In the genomic region with DNA sequence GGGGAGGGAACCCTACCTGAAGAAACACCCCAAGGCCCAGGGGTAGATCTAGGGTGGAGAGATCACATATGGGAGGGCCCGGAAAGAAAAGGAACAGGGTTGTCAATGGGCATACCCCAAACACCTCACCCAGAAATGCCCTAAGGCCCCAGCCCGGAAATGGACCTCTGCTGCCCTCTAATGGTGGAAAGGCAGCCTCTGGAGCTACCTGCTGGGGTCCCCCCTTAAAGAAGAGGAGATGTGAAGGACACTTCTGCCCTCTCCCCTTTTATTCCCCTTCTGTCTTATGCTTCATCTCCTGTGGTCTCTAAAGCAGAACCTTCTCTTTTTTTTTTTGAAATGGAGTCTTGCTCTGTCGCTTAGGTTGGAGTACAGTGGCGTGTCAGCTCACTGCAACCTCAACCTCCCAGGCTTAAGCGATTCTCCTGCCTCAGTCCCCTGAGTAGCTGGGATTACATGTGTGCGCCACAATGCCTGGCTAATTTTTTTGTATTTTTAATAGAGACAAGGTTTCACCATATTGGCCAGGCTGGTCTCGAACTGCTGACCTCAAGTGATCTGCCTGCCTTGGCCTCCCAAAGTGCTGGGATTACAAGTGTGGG, we compare ENCODE assay signal across 9 cellular contexts. TPM values are rescaled to one million over a fixed set of nuclear protein-coding genes. Genes with fewer than 3 reads are reported as not detected.
A peak's percentile ranks its signal among the peaks of the same experiment; 100 is the strongest.
DNase-seq lines count a peak whose midpoint lies in the region; ATAC-seq, FAIRE-seq and TF ChIP-seq lines count a peak whose summit lies in the region.
"Had no signal": no experiment of that assay in that cellular context is flagged by ENCODE, and none has a peak within 500 bp of the region (broad histone marks: within the 10 kb centered on the region; RNA-seq: fewer than 3 reads in every experiment).

No MANE protein-coding gene starts in this region.

- no peak overlapping the region for H3K4me2 ChIP-seq in H1 (ENCODE audit: insufficient read depth in 1 of 2, low read depth in 2 of 2, low read length in 2 of 2)

- in situ Hi-C loops in GM13977 (cut with MboI; ENCODE audit: low pct_unique_long_range_greater_than_20kb, low sequenced_read_pairs, unreplicated experiment), result loop anchor here (5.0 kb wide), 1 partner anchor 154 kb away; no protein-coding TSS in a partner anchor

- H3K23me2 ChIP-seq in H1 (ENCODE audit: low read depth, low read length), result peaks cover 6% of the 10 kb centered on the region

- H3K4me3 ChIP-seq in H1 (ENCODE audit: extremely low read depth in 1 of 4, insufficient read depth in 2 of 4, low read depth in 3 of 4, low read length in 4 of 4), result no peak overlapping the region

- no peak overlapping the region for H3K23ac ChIP-seq in H1 (ENCODE audit: insufficient read length)

- H3K9me3 ChIP-seq in H1 (ENCODE audit: insufficient read depth in 2 of 2, low read depth in 1 of 2, low read length in 1 of 2), result no peaks in the 10 kb centered on the region

- TF ChIP-seq RAD21 in H1 (IDR thresholded peaks at IDR 0.05 in 1 of 2, conservative IDR thresholded peaks at IDR 0.05 in 1 of 2; ENCODE audit: low read depth in 2 of 2, low read length in 2 of 2), result peak; percentile 94 to 97

- no peaks in the 10 kb centered on the region for H4K20me1 ChIP-seq in H1 (replicated peaks in 1 of 2; ENCODE audit: control insufficient read depth in 1 of 2, insufficient read depth in 2 of 2, low read length in 2 of 2)

- TF ChIP-seq EP300 in H1 (IDR thresholded peaks at IDR 0.05; ENCODE audit: borderline replicate concordance in 1 of 2, low read depth in 2 of 2, low read length in 2 of 2), result no peak

- no peak for ATAC-seq in HG03432 (IDR thresholded peaks at IDR 0.05; ENCODE audit: unreplicated experiment)

- no peaks in the 10 kb centered on the region for H3K79me2 ChIP-seq in H1 (ENCODE audit: control insufficient read depth in 1 of 2, insufficient read depth in 2 of 2, low read length in 2 of 2)

- no peak overlapping the region for H4K8ac ChIP-seq in H1 (ENCODE audit: extremely low read depth, insufficient read depth, low read length)

- no peaks in the 10 kb centered on the region for H3K36me3 ChIP-seq in H1 (ENCODE audit: control insufficient read depth in 2 of 4, insufficient read depth in 4 of 4, low read length in 3 of 4)

- peak; percentile 92 for TF ChIP-seq CTCF in GM13977 (IDR thresholded peaks at IDR 0.05; ENCODE audit: extremely low read depth, insufficient read depth, missing control alignments)
- TF ChIP-seq CTCF in H1 (IDR thresholded peaks at IDR 0.05; ENCODE audit: control extremely low read depth in 1 of 3, insufficient read depth in 1 of 3, low read depth in 1 of 3, low read length in 3 of 3), result peak in 2 of 3 experiments; percentile 88 to 92; a peak in 3 of 4 replicates

- H4K5ac ChIP-seq in H1 (ENCODE audit: insufficient read length, low read depth, low read length), result no peak overlapping the region

- no peak for FAIRE-seq in H1 (lab: Jason Lieb, UNC)

- no peak overlapping the region for H4K91ac ChIP-seq in H1 (replicated peaks; ENCODE audit: insufficient read length, low read length)

- no peak overlapping the region for H3K56ac ChIP-seq in H1 (replicated peaks; ENCODE audit: insufficient read length, low read depth, low read length)

- TF ChIP-seq POLR2A in H1 (IDR thresholded peaks at IDR 0.05; ENCODE audit: control extremely low read depth in 1 of 2, low read depth in 2 of 2, low read length in 2 of 2), result no peak

- H3K4me1 ChIP-seq in H1 (replicated peaks in 1 of 4; ENCODE audit: control insufficient read depth in 3 of 4, insufficient read depth in 4 of 4, low read length in 3 of 4), result peaks cover 9 to 42% (median 28%) of the 10 kb centered on the region in 4 experiments

- no peaks in the 10 kb centered on the region for H3K27me3 ChIP-seq in H1 (replicated peaks in 1 of 4; ENCODE audit: control insufficient read depth in 3 of 4, extremely low read depth in 1 of 4, insufficient read depth in 3 of 4, low read length in 3 of 4)

- H2AFZ ChIP-seq in H1 (ENCODE audit: low read length), result no peak overlapping the region

- no peak overlapping the region for H3K9ac ChIP-seq in H1 (replicated peaks in 1 of 4; ENCODE audit: extremely low read depth in 1 of 4, low read depth in 3 of 4, low read length in 3 of 4)

- no peak overlapping the region for H3K4ac ChIP-seq in H1 (replicated peaks; ENCODE audit: insufficient read length, low read depth, low read length)

- no peak overlapping the region for H3K14ac ChIP-seq in H1 (ENCODE audit: insufficient read length)

- POLR2A ChIA-PET in H1 (lab: Charles Lee; ENCODE audit: partially characterized antibody), result interaction anchor here (0.6 to 8.7 kb wide), 8 partner anchors 9 to 239 kb away, joined by 3 to 84 read pairs (median 4); partner anchors contain the start of gene FKBP5

- H2BK20ac ChIP-seq in H1 (ENCODE audit: low read length), result peak overlapping the region; percentile 89; the same call in 1 of the 2 replicates

- H3K79me1 ChIP-seq in H1 (ENCODE audit: low read depth, low read length), result no peaks in the 10 kb centered on the region

- peak; percentile 67 for DNase-seq in AG08395 (ENCODE audit: low spot score)
- peak; percentile 81 for DNase-seq in GM13977 (ENCODE audit: low spot score)
- peak; percentile 68 for DNase-seq in NCI-H748 (lab: John Stamatoyannopoulos, UW; ENCODE audit: unreplicated experiment)
- peak; percentile 94 for DNase-seq in activated CD8-positive, alpha-beta memory T cell treated with anti-CD3 and anti-CD28 coated beads for 24 hours
- peak in 1 of 2 experiments; percentile 95 for DNase-seq in H1 (ENCODE audit: low read depth in 1 of 2, low spot score in 2 of 2)
- peak; percentile 77 for DNase-seq in mucosa of gallbladder (ENCODE audit: low spot score)
- DNase-seq in stimulated activated CD8-positive, alpha-beta memory T cell treated with anti-CD3 and anti-CD28 coated beads, Interleukin-7, amount 100 ng/mL, for 1 hour (ENCODE audit: low read depth in 2 of 2), result peak; percentile 68 to 84

- no peak overlapping the region for H2BK120ac ChIP-seq in H1 (replicated peaks; ENCODE audit: low read depth, low read length)

- H2AK5ac ChIP-seq in H1 (ENCODE audit: low read depth, low read length), result no peak overlapping the region

- peak overlapping the region; percentile 7; the same call in 1 of the 2 replicates for H2BK5ac ChIP-seq in H1 (ENCODE audit: low read depth, low read length)

- CTCF ChIA-PET in H1 (lab: Charles Lee; ENCODE audit: partially characterized antibody), result interaction anchor here (0.6 to 9.4 kb wide), 58 partner anchors 10 to 426 kb away, joined by 3 to 137 read pairs (median 5); partner anchors contain the start of gene CLPS

- no peak overlapping the region for H3K27ac ChIP-seq in H1 (ENCODE audit: low read depth, low read length)

- WGBS in H1 (ENCODE audit: extremely low coverage in 1 of 2, insufficient coverage in 1 of 2, insufficient read length in 1 of 2, insufficient replicate concordance in 2 of 2, low coverage in 1 of 2, low lambda C conversion rate in 2 of 2, missing lambda C conversion rate in 1 of 2), 2 experiments, result 62% methylated on average over 7 of the region's 7 CpGs; no CpG with 5 or more reads in 1 of the 2 experiments

- peak overlapping the region; percentile 80; the same call in 1 of the 2 replicates for H2BK12ac ChIP-seq in H1 (ENCODE audit: low read depth, low read length)

- 0 out of 2 replicates have a peak overlapping the region, but pooled peaks have one; percentile 62 for H3K18ac ChIP-seq in H1 (ENCODE audit: extremely low read depth, low read length)

- H2BK15ac ChIP-seq in H1 (ENCODE audit: low read length), result peak overlapping the region; percentile 37

TF ChIP-seq in H1, 55 proteins besides CTCF, POLR2A, EP300 and RAD21 (continues in another document):
- TF ChIP-seq SP2 (IDR thresholded peaks at IDR 0.05; ENCODE audit: low read length), result no peak

RNA-seq across cellular contexts. Expression of gene ARMC12, which starts 0.4 kb away (rescaled TPM):
- 0.78 and 0.86 TPM in 2 replicates for total RNA-seq in H1 (2021; fragmentation: NEBNext Ultra II Directional; extraction: Animal tissue kit (Norgen Biotek cat#: 25700))
- polyA plus RNA-seq in H1 (2011; rRNA removed), result 3.7 and 3.9 TPM in 2 replicates
- polyA plus RNA-seq in H1 (2011; cell fraction: cytosol; rRNA removed), result 3.5 TPM
- 14.4 TPM for polyA plus RNA-seq in H1 (2011; cell fraction: nucleus; rRNA removed)
- polyA plus RNA-seq in H1 (2012, experiment 1 of 2), result 1.2 to 2.6 TPM (median 1.4 TPM) in 4 replicates
- 0.91 TPM for polyA plus RNA-seq in H1 (2012, experiment 2 of 2)
- 1.4 TPM for polyA plus RNA-seq in H1 (2013, experiment 1 of 2)
- polyA plus RNA-seq in H1 (2013, experiment 2 of 2), result 0.94 TPM
- 0.63 and 0.66 TPM in 2 replicates for polyA minus RNA-seq in H1 (2011; rRNA and poly(A)+ RNA removed)
- not detected for polyA minus RNA-seq in H1 (2011; cell fraction: cytosol; rRNA and poly(A)+ RNA removed)
- 0.80 TPM for polyA minus RNA-seq in H1 (2011; cell fraction: nucleus; rRNA and poly(A)+ RNA removed)
- 1.1 TPM for total RNA-seq in mucosa of gallbladder

RNA-seq across cellular contexts. Expression of gene CLPSL2, which starts 40.0 kb away (rescaled TPM):
- total RNA-seq in H1 (2021; fragmentation: NEBNext Ultra II Directional; extraction: Animal tissue kit (Norgen Biotek cat#: 25700)), result 1.4 TPM in 2 replicates
- polyA plus RNA-seq in H1 (2011; rRNA removed), result 3.2 and 3.4 TPM in 2 replicates
- 1.0 TPM for polyA plus RNA-seq in H1 (2011; cell fraction: cytosol; rRNA removed)
- polyA plus RNA-seq in H1 (2011; cell fraction: nucleus; rRNA removed), result 3.3 TPM
- polyA plus RNA-seq in H1 (2012, experiment 1 of 2), result 2.6 to 6.7 TPM (median 5.0 TPM) in 4 replicates
- not detected for polyA plus RNA-seq in H1 (2012, experiment 2 of 2)
- polyA plus RNA-seq in H1 (2013, experiment 1 of 2), result 4.3 TPM
- 4.7 TPM for polyA plus RNA-seq in H1 (2013, experiment 2 of 2)
- not detected in 2 replicates for polyA minus RNA-seq in H1 (2011; rRNA and poly(A)+ RNA removed)
- not detected for polyA minus RNA-seq in H1 (2011; cell fraction: cytosol; rRNA and poly(A)+ RNA removed)
- 2.7 TPM for polyA minus RNA-seq in H1 (2011; cell fraction: nucleus; rRNA and poly(A)+ RNA removed)
- total RNA-seq in mucosa of gallbladder, result not detected
- total RNA-seq: subcutaneous adipose tissue had no signal

RNA-seq across cellular contexts. Expression of gene CLPSL1, which starts 44.4 kb away (rescaled TPM):
- not detected in 2 replicates for total RNA-seq in H1 (2021; fragmentation: NEBNext Ultra II Directional; extraction: Animal tissue kit (Norgen Biotek cat#: 25700))
- 0.88 TPM in 1 of 2 replicates, not detected in the other for polyA plus RNA-seq in H1 (2011; rRNA removed)
- 0.58 TPM for polyA plus RNA-seq in H1 (2011; cell fraction: cytosol; rRNA removed)
- polyA plus RNA-seq in H1 (2011; cell fraction: nucleus; rRNA removed), result 0.40 TPM
- 0.36 TPM in 1 of 4 replicates, not detected in the others for polyA plus RNA-seq in H1 (2012, experiment 1 of 2)
- polyA plus RNA-seq in H1 (2012, experiment 2 of 2), result not detected
- polyA plus RNA-seq in H1 (2013, experiment 1 of 2), result 0.32 TPM
- 0.26 TPM for polyA plus RNA-seq in H1 (2013, experiment 2 of 2)
- not detected in 2 replicates for polyA minus RNA-seq in H1 (2011; rRNA and poly(A)+ RNA removed)
- polyA minus RNA-seq in H1 (2011; cell fraction: cytosol; rRNA and poly(A)+ RNA removed), result not detected
- not detected for polyA minus RNA-seq in H1 (2011; cell fraction: nucleus; rRNA and poly(A)+ RNA removed)
- 0.49 TPM for total RNA-seq in mucosa of gallbladder
- total RNA-seq: subcutaneous adipose tissue had no signal

RNA-seq across cellular contexts. Expression of gene FKBP5, which starts 47.7 kb away (rescaled TPM):
- total RNA-seq in H1 (2021; fragmentation: NEBNext Ultra II Directional; extraction: Animal tissue kit (Norgen Biotek cat#: 25700)), result 40.4 and 41.0 TPM in 2 replicates
- polyA plus RNA-seq in H1 (2011; rRNA removed), result 9.3 and 14.3 TPM in 2 replicates
- polyA plus RNA-seq in H1 (2011; cell fraction: cytosol; rRNA removed), result 16.1 TPM
- 6.4 TPM for polyA plus RNA-seq in H1 (2011; cell fraction: nucleus; rRNA removed)
- 31.8 to 41.6 TPM (median 34.6 TPM) in 4 replicates for polyA plus RNA-seq in H1 (2012, experiment 1 of 2)
- polyA plus RNA-seq in H1 (2012, experiment 2 of 2), result 4.5 TPM
- 30.0 TPM for polyA plus RNA-seq in H1 (2013, experiment 1 of 2)
- polyA plus RNA-seq in H1 (2013, experiment 2 of 2), result 31.7 TPM
- polyA minus RNA-seq in H1 (2011; rRNA and poly(A)+ RNA removed), result 14.7 and 18.2 TPM in 2 replicates
- 10.3 TPM for polyA minus RNA-seq in H1 (2011; cell fraction: cytosol; rRNA and poly(A)+ RNA removed)
- polyA minus RNA-seq in H1 (2011; cell fraction: nucleus; rRNA and poly(A)+ RNA removed), result 10.6 TPM
- 174 TPM for total RNA-seq in mucosa of gallbladder
